10 cellular contexts compared by ENCODE assay signal in the genomic region with DNA sequence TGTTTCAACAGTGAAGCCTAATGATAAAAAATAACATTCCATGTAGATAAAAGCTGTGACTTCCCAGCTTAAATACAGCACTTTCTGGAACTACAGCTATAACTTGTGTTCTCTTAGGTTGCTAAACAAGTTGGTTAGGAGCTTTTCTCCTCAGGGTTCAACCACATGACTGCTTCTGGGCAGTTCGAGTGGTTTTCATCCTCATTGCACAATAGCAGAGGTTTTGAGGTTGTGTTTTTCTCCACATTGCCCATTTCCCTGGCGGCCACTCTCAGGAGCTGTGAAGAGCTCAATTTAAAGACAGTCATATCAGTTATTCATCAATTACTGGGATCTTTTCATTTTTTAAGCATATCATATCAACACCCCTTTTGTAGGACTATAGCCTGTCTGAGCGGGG.
A peak's percentile ranks its signal among the peaks of the same experiment; 100 is the strongest.
DNase-seq lines count a peak whose midpoint lies in the region; ATAC-seq and TF ChIP-seq lines count a peak whose summit lies in the region.
"Had no signal": no experiment of that assay in that cellular context is flagged by ENCODE, and none has a peak within 500 bp of the region (broad histone marks: within the 10 kb centered on the region; RNA-seq: fewer than 3 reads in every experiment).

No MANE protein-coding gene starts in this region.

- peak overlapping the region; percentile 14 to 26 for H3K27ac ChIP-seq in ascending aorta
- H3K27ac ChIP-seq: WERI-Rb-1 had no signal

- peak; percentile 61 for DNase-seq in GF-D8 (lab: John Stamatoyannopoulos, UW)
- peak in 1 of 2 donors; percentile 66 for DNase-seq in ascending aorta (ENCODE audit: low spot score in 2 of 2)
- DNase-seq in left cardiac atrium, result peak; percentile 34
- DNase-seq in renal cortical epithelial cell (ENCODE audit: low read depth), result peak; percentile 94
- no peak for DNase-seq in stimulated activated CD4-positive, alpha-beta T cell treated with anti-CD3 and anti-CD28 coated beads, Interleukin-12 subunit alpha, Interleukin-12 subunit beta, amount 100 ng/mL, for 4 hours
- no peak for DNase-seq in activated CD4-positive, alpha-beta T cell treated with anti-CD3 and anti-CD28 coated beads, Interleukin-2, amount 50 U/mL, for 4 hours
- DNase-seq in NCI-H526 (lab: John Stamatoyannopoulos, UW), result no peak
- DNase-seq in stimulated activated CD4-positive, alpha-beta T cell treated with anti-CD3 and anti-CD28 coated beads, Interleukin-4, amount 100 ng/mL, for 4 hours, result no peak
- DNase-seq: NCI-H510A, WERI-Rb-1 had no signal

- no peaks in the 10 kb centered on the region for H3K9me3 ChIP-seq in ascending aorta

- TF ChIP-seq CTCF in ascending aorta (IDR thresholded peaks at IDR 0.05), result no peak

- H3K4me1 ChIP-seq in ascending aorta, result no peaks in the 10 kb centered on the region

- ATAC-seq in left cardiac atrium, result peak; percentile 56 to 74

- H3K4me3 ChIP-seq in ascending aorta, result no peak overlapping the region

- H3K36me3 ChIP-seq in ascending aorta, result no peaks in the 10 kb centered on the region
- H3K36me3 ChIP-seq: WERI-Rb-1 had no signal

- H3K27me3 ChIP-seq in ascending aorta, result no peaks in the 10 kb centered on the region

- intact Hi-C loops in ascending aorta (cut with DNase I), result no loop called here
- intact Hi-C loops in left cardiac atrium (cut with DNase I), result no loop called here

Comparison
In these comparisons a context has a peak if more than half of its experiments do, and no peak if none do; other contexts are left out.
1. DNase-seq: peak in GF-D8 (single experiment), left cardiac atrium (single experiment) and renal cortical epithelial cell (single experiment); none in stimulated activated CD4-positive, alpha-beta T cell treated with anti-CD3 and anti-CD28 coated beads, Interleukin-12 subunit alpha, Interleukin-12 subunit beta, amount 100 ng/mL, for 4 hours (single experiment), activated CD4-positive, alpha-beta T cell treated with anti-CD3 and anti-CD28 coated beads, Interleukin-2, amount 50 U/mL, for 4 hours (0 of 2), NCI-H526 (0 of 2) and stimulated activated CD4-positive, alpha-beta T cell treated with anti-CD3 and anti-CD28 coated beads, Interleukin-4, amount 100 ng/mL, for 4 hours (0 of 2).